Comparison of ENCODE assay signal across 8 cellular contexts in the genomic region with DNA sequence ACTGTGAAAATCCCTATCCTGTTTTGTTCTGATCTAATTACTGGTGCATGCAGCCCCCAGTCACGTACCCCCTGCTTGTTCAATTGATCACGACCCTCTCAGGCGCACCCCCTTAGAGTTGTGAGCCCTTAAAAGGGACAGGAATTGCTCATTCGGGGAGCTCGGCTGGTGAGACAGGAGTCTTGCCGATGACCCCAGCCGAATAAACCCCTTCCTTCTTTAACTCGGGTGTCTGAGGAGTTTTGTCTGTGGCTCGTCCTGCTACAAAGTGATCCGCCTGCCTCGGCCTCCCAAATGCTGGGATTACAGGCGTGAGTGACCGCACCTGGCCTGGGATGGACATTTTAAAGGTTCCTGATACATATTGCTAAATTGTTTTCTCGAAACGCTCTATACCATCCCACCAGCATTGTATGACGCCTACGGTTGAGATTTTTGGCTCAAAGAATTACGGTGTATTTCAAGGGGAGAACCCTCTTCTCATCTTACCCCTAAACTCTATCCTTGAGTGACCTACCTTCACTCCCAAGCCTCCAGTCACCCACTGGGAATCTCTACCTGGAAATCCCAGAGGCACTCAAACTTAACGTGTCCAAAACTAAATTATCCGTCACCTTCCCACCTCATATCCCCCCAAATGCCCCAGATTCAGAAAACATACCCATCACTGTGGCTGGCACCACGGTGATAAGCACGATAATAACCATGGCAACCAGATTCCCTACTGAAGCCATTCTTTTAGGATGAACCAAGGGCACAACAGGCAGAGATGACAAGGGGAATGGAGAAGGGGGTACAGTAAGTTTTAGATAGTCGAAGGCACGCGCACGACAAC. TPM values are rescaled to one million over a fixed set of nuclear protein-coding genes. Genes with fewer than 3 reads are reported as not detected.
DNase-seq lines count a peak whose midpoint lies in the region; ATAC-seq and TF ChIP-seq lines count a peak whose summit lies in the region.

No MANE protein-coding gene starts in this region.

- H3K27ac ChIP-seq in cardiac muscle cell (peak overlapping the region; percentile 87), SJCRH30 (peak overlapping the region; percentile 94)

- peak in 1 of 2 donors; percentile 16 for DNase-seq in cardiac muscle cell (ENCODE audit: low read depth in 1 of 2, low spot score in 1 of 2)
- DNase-seq in Right ventricle myocardium inferior (ENCODE audit: missing footprints): no peak
- no peak for DNase-seq in SJCRH30
- DNase-seq in fibroblast of pulmonary artery (ENCODE audit: low read depth): no peak
- DNase-seq in skeletal muscle cell (ENCODE audit: low read depth): no peak
- no peak for DNase-seq in stimulated activated naive CD4-positive, alpha-beta T cell treated with Interleukin-2 at 50 U/mL for 16 hours (lab: John Stamatoyannopoulos, UW)
- DNase-seq in NCI-H526 treated with DMSO at 0.1 percent for 48 hours (lab: John Stamatoyannopoulos, UW): no peak
- DNase-seq in hippocampal formation (lab: John Stamatoyannopoulos, UW): no peak

- TF ChIP-seq CTCF in cardiac muscle cell (IDR thresholded peaks at IDR 0.05; ENCODE audit: low read depth, low read length) (no peak), fibroblast of pulmonary artery (IDR thresholded peaks at IDR 0.05; ENCODE audit: low read length, missing control alignments) (no peak)

- H3K4me3 ChIP-seq in cardiac muscle cell (peak overlapping the region; percentile 61), SJCRH30 (peak overlapping the region; percentile 92), fibroblast of pulmonary artery (replicated peaks; ENCODE audit: low read depth, low read length) (peak overlapping the region; percentile 85), skeletal muscle cell (ENCODE audit: low read depth, low read length) (peak overlapping the region; percentile 91)

- H3K27me3 ChIP-seq in cardiac muscle cell: no peaks in the 10 kb centered on the region
- no peaks in the 10 kb centered on the region for H3K27me3 ChIP-seq in SJCRH30

- no peak for ATAC-seq in Right ventricle myocardium inferior

- H3K9me3 ChIP-seq in cardiac muscle cell (ENCODE audit: low read depth): no peaks in the 10 kb centered on the region
- H3K9me3 ChIP-seq in SJCRH30 (replicated peaks): no peaks in the 10 kb centered on the region

- H3K36me3 ChIP-seq in cardiac muscle cell (no peaks in the 10 kb centered on the region), SJCRH30 (peaks cover 4% of the 10 kb centered on the region)

- intact Hi-C loops in Right ventricle myocardium inferior (cut with DNase I): loop anchor here (5.0 kb wide), 1 partner anchor 149 kb away; the partner anchor contains the start of gene TM7SF2

- H3K4me1 ChIP-seq in cardiac muscle cell (ENCODE audit: low read depth) (peaks cover 4% of the 10 kb centered on the region), SJCRH30 (peaks cover 3% of the 10 kb centered on the region; the same call in 1 of the 2 replicates)

RNA-seq across cellular contexts. Expression of gene POLA2, which starts 0.8 kb away (rescaled TPM):
- 20.3 and 21.2 TPM in 2 replicates for total RNA-seq in cardiac muscle cell
- 20.3 and 31.7 TPM in 2 replicates for polyA plus RNA-seq in cardiac muscle cell
- total RNA-seq in Right ventricle myocardium inferior: 2.9 TPM
- 47.2 and 54.6 TPM in 2 replicates for total RNA-seq in SJCRH30 (2014; rRNA removed; shearing (Covaris generic))

RNA-seq across cellular contexts. Expression of gene CDC42EP2, which starts 53.7 kb away (rescaled TPM):
- total RNA-seq in cardiac muscle cell (1.1 and 2.1 TPM in 2 replicates), Right ventricle myocardium inferior (16.7 TPM)
- 0.26 and 1.5 TPM in 2 replicates for polyA plus RNA-seq in cardiac muscle cell
- total RNA-seq in SJCRH30 (2014; rRNA removed; shearing (Covaris generic)): 5.6 and 6.0 TPM in 2 replicates
